32 cellular contexts compared by ENCODE assay signal in the genomic region with DNA sequence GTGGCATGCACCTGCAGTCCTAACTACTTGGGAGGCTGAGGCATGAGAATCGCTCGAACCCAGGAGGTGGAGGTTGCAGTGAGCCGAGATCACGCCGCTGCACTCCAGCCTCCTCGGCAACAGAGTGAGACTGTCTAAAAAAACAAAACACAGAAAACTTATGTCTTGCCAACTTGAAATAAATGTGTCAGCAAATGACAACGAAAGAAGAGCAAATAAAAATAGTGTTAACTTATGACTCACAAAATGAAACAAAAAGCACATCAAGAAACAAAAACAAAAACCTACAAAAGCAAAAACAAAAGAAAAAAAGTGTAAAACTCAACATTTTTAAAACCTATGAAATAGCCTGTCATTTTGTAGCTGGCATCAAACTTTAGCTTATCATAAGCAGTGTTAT.
"Had no signal": no experiment of that assay in that cellular context is flagged by ENCODE, and none has a peak within 500 bp of the region (broad histone marks: within the 10 kb centered on the region; RNA-seq: fewer than 3 reads in every experiment).

No MANE protein-coding gene starts in this region.

- H3K4me1 Mint-ChIP-seq: T-cell had no signal

- H3K27ac Mint-ChIP-seq: T-cell had no signal

- H3K4me3 Mint-ChIP-seq: T-cell had no signal

- H3K27ac ChIP-seq: PC-9, RWPE1, SJCRH30, SK-N-MC had no signal

- H3K36me3 ChIP-seq: SJCRH30 had no signal

- H3K4me2 ChIP-seq: PC-9 had no signal

- DNase-seq: Kasumi-1, NCI-H1048, NCI-H1092 treated with DMSO at 0.1 percent for 48 hours, NCI-H1105 treated with DMSO at 0.1 percent for 48 hours, NCI-H1417, NCI-H1436, NCI-H146, NCI-H1694, NCI-H187, NCI-H1930, NCI-H2029 treated with DMSO at 0.1 percent for 48 hours, NCI-H2081 treated with DMSO at 0.1 percent for 48 hours, NCI-H2107, NCI-H2171, NCI-H226, NCI-H446 treated with DMSO at 0.1 percent for 48 hours, NCI-H510A, NCI-H524, NCI-H526, NCI-H69, NCI-H748 treated with DMSO at 0.1 percent for 48 hours, NCI-H82, PC-9, SHP77, SIG-M5, SJCRH30, T-cell had no signal

- H3K27me3 Mint-ChIP-seq: T-cell had no signal

- H3K9me3 ChIP-seq: SJCRH30 had no signal

- H2AFZ ChIP-seq: PC-9 had no signal

- H3K36me3 Mint-ChIP-seq: T-cell had no signal

- H3K4me3 ChIP-seq: PC-9, SJCRH30, SK-N-MC had no signal

- H3K27me3 ChIP-seq: SJCRH30 had no signal

- ATAC-seq: Panc1, Right ventricle myocardium inferior, SK-N-SH treated with all-trans-retinoic acid at 6 μM for 48 hours, T-cell had no signal
